18 cellular contexts compared by ENCODE assay signal in the genomic region with DNA sequence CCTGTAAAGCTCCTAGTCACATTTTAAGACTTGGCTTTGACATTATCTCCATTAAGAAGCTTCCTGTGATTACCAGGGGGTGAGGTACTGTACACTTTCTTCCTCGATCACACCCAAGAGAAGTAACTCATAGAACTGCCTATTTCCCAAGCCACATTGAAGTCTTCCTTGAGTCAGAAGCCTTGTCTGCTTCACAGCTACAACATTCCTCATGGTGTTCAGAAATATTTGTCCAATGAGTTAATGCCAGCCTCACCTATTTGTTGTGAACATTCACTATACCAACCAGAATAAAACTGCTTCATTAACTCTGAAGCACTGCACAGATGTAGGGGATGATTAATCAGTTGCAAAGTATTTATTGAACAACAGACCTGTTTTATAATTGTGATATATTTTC.
"Had no signal": no experiment of that assay in that cellular context is flagged by ENCODE, and none has a peak within 500 bp of the region (broad histone marks: within the 10 kb centered on the region; RNA-seq: fewer than 3 reads in every experiment).

No MANE protein-coding gene starts in this region.

- H3K4me2 ChIP-seq: hepatocyte, SK-N-SH had no signal

- H3K27me3 ChIP-seq: hepatocyte, right atrium auricular region had no signal

- H3K79me2 ChIP-seq: hepatocyte had no signal

- H3K9me3 ChIP-seq: SK-N-SH had no signal

- H3K36me3 ChIP-seq: right atrium auricular region had no signal

- DNase-seq: activated B cell treated with CpG ODN at 0.5 μM for 24 hours; activated CD4-positive, alpha-beta memory T cell treated with anti-CD3 and anti-CD28 coated beads, Interleukin-2, amount 10 ng/mL, durations not matched to agents 7 days and 5 days; activated CD4-positive, alpha-beta T cell treated with anti-CD3 and anti-CD28 coated beads for 4 hours; activated naive CD4-positive, alpha-beta T cell; activated naive CD8-positive, alpha-beta T cell treated with anti-CD3 and anti-CD28 coated beads for 36 hours; activated T-cell treated with anti-CD3 and anti-CD28 coated beads, Interleukin-2, amount 50 U/mL, for 1 hour; SK-N-SH; T-helper 1 cell; T-helper 9 cell had no signal

- H3K4me3 ChIP-seq: coronary artery, hepatocyte, right atrium auricular region had no signal

- H3K27ac ChIP-seq: coronary artery, hepatocyte, right atrium auricular region had no signal

- H3K9ac ChIP-seq: SK-N-SH had no signal

- H3K4me1 Mint-ChIP-seq: activated B cell treated with CpG ODN at 0.5 μM for 24 hours; activated CD4-positive, alpha-beta memory T cell treated with anti-CD3 and anti-CD28 coated beads, Interleukin-2, amount 10 ng/mL, durations not matched to agents 7 days and 5 days; activated naive CD8-positive, alpha-beta T cell treated with anti-CD3 and anti-CD28 coated beads for 36 hours; activated T-helper 17 cell treated with anti-CD3 and anti-CD28 coated beads, Interleukin-2, amount 50 U/mL, for 72 hours; central memory CD8-positive, alpha-beta T cell had no signal

- H3K27me3 Mint-ChIP-seq: activated B cell treated with CpG ODN at 0.5 μM for 24 hours; activated CD4-positive, alpha-beta memory T cell treated with anti-CD3 and anti-CD28 coated beads, Interleukin-2, amount 10 ng/mL, durations not matched to agents 7 days and 5 days; activated naive CD8-positive, alpha-beta T cell treated with anti-CD3 and anti-CD28 coated beads for 36 hours; activated T-helper 17 cell treated with anti-CD3 and anti-CD28 coated beads, Interleukin-2, amount 50 U/mL, for 72 hours; central memory CD8-positive, alpha-beta T cell; progenitor cell of endocrine pancreas; stimulated activated naive CD8-positive, alpha-beta T cell treated with anti-CD3 and anti-CD28 coated beads, Interleukin-15, Interleukin-2, amounts not matched to agents 100 ng/mL and 50 ng/mL, for 24 hours had no signal

- H3K36me3 Mint-ChIP-seq: activated naive CD8-positive, alpha-beta T cell treated with anti-CD3 and anti-CD28 coated beads for 36 hours; brain had no signal

- H2AFZ ChIP-seq: hepatocyte had no signal

- H3K4me1 ChIP-seq: right atrium auricular region had no signal

- ATAC-seq: activated T-helper 17 cell treated with anti-CD3 and anti-CD28 coated beads, Interleukin-2, amount 50 U/mL, for 72 hours; esophagus mucosa had no signal

- H3K4me3 Mint-ChIP-seq: activated B cell treated with CpG ODN at 0.5 μM for 24 hours; activated CD4-positive, alpha-beta memory T cell treated with anti-CD3 and anti-CD28 coated beads, Interleukin-2, amount 10 ng/mL, durations not matched to agents 7 days and 5 days; activated naive CD8-positive, alpha-beta T cell treated with anti-CD3 and anti-CD28 coated beads for 36 hours; activated T-helper 17 cell treated with anti-CD3 and anti-CD28 coated beads, Interleukin-2, amount 50 U/mL, for 72 hours; brain; central memory CD8-positive, alpha-beta T cell; stimulated activated naive CD8-positive, alpha-beta T cell treated with anti-CD3 and anti-CD28 coated beads, Interleukin-15, Interleukin-2, amounts not matched to agents 100 ng/mL and 50 ng/mL, for 24 hours had no signal

- H3K27ac Mint-ChIP-seq: activated B cell treated with CpG ODN at 0.5 μM for 24 hours; activated CD4-positive, alpha-beta memory T cell treated with anti-CD3 and anti-CD28 coated beads, Interleukin-2, amount 10 ng/mL, durations not matched to agents 7 days and 5 days; activated naive CD8-positive, alpha-beta T cell treated with anti-CD3 and anti-CD28 coated beads for 36 hours; activated T-helper 17 cell treated with anti-CD3 and anti-CD28 coated beads, Interleukin-2, amount 50 U/mL, for 72 hours; brain; progenitor cell of endocrine pancreas; stimulated activated naive CD8-positive, alpha-beta T cell treated with anti-CD3 and anti-CD28 coated beads, Interleukin-15, Interleukin-2, amounts not matched to agents 100 ng/mL and 50 ng/mL, for 24 hours had no signal
